ENCODE assay signal across 9 cellular contexts in genomic region chr2:27582695-27583389, GRCh38. TPM values are rescaled to one million over a fixed set of nuclear protein-coding genes. Genes with fewer than 3 reads are reported as not detected.
DNase-seq lines count a peak whose midpoint lies in the region; ATAC-seq, FAIRE-seq and TF ChIP-seq lines count a peak whose summit lies in the region.
"Had no signal": no experiment of that assay in that cellular context is flagged by ENCODE, and none has a peak within 500 bp of the region (broad histone marks: within the 10 kb centered on the region; RNA-seq: fewer than 3 reads in every experiment).

ZNF512 (plus strand) TSS chr2:27583042; CDS start chr2:27583113, 71 bp downstream.

- ATAC-seq in GM18907 (IDR thresholded peaks at IDR 0.05; ENCODE audit: unreplicated experiment) (peak; percentile 95), HG03139 (IDR thresholded peaks at IDR 0.05; ENCODE audit: unreplicated experiment) (peak; percentile 87), activated B cell treated with CpG ODN at 0.5 μM for 24 hours (ENCODE audit: low read depth) (peak; percentile 95)

- FAIRE-seq in islet of Langerhans (lab: Jason Lieb, UNC), result peak; percentile 21
- FAIRE-seq: TTC549 had no signal

- peaks cover 48% of the 10 kb centered on the region for H3K4me1 Mint-ChIP-seq in activated B cell treated with CpG ODN at 0.5 μM for 24 hours

- no peak for TF ChIP-seq CTCF in activated B cell treated with CpG ODN at 0.5 μM for 24 hours (IDR thresholded peaks at IDR 0.05)

- H3K4me3 Mint-ChIP-seq in activated B cell treated with CpG ODN at 0.5 μM for 24 hours, result peak within 1 kb of the TSS; percentile 97

- POLR2A ChIA-PET in activated B cell treated with CpG ODN at 0.5 μM for 24 hours (lab: Charles Lee), result interaction anchor here (0.6 to 1.5 kb wide), 15 partner anchors 9 to 1288 kb away, joined by 3 to 13 read pairs (median 5); partner anchors contain the start of genes BABAM2, CCDC121, GPN1 and OST4

- intact Hi-C loops in activated B cell treated with CpG ODN at 0.5 μM for 24 hours (cut with micrococcal nuclease), result loop anchor here (1.0 to 10.0 kb wide), 8 partner anchors 46 to 498 kb away; partner anchors contain the start of genes CAD, CCDC121, EIF2B4 and GPN1

- peak within 1 kb of the TSS; percentile 90 for H3K27ac Mint-ChIP-seq in activated B cell treated with CpG ODN at 0.5 μM for 24 hours

- H3K36me3 Mint-ChIP-seq in activated B cell treated with CpG ODN at 0.5 μM for 24 hours (ENCODE audit: low read depth), result peaks cover 27% of the 10 kb centered on the region

- peaks cover 15% of the 10 kb centered on the region for H3K9me3 Mint-ChIP-seq in activated B cell treated with CpG ODN at 0.5 μM for 24 hours

- CTCF ChIA-PET in activated B cell treated with CpG ODN at 0.5 μM for 24 hours (lab: Charles Lee), result no interaction called here

- peaks cover 4% of the 10 kb centered on the region for H3K27me3 Mint-ChIP-seq in activated B cell treated with CpG ODN at 0.5 μM for 24 hours

- DNase-seq in AG08396 (ENCODE audit: low spot score), result peak; percentile 93
- peak; percentile 99 for DNase-seq in NCI-H2227 (lab: John Stamatoyannopoulos, UW; ENCODE audit: unreplicated experiment)
- DNase-seq in activated B cell treated with CpG ODN at 0.5 μM for 24 hours, result peak; percentile 81
- DNase-seq in central memory CD4-positive, alpha-beta T cell, result peak; percentile 76
- DNase-seq in stimulated activated CD4-positive, alpha-beta T cell treated with anti-CD3 and anti-CD28 coated beads, Interleukin-12 subunit alpha, Interleukin-12 subunit beta, amount 100 ng/mL, for 24 hours (ENCODE audit: low read depth in 2 of 2), result peak; percentile 70 to 77

RNA-seq across cellular contexts. Expression of gene ZNF512, which starts in this region (rescaled TPM):
- total RNA-seq in activated B cell treated with CpG ODN at 0.5 μM for 24 hours, result 45.4 and 48.7 TPM in 2 replicates

Comparison
In these comparisons a context has a peak if more than half of its experiments do, and no peak if none do; other contexts are left out.
1. Peak in every context shown above with its lines: DNase-seq and ATAC-seq.